ENCODE assay signal across 8 cellular contexts in the genomic region with DNA sequence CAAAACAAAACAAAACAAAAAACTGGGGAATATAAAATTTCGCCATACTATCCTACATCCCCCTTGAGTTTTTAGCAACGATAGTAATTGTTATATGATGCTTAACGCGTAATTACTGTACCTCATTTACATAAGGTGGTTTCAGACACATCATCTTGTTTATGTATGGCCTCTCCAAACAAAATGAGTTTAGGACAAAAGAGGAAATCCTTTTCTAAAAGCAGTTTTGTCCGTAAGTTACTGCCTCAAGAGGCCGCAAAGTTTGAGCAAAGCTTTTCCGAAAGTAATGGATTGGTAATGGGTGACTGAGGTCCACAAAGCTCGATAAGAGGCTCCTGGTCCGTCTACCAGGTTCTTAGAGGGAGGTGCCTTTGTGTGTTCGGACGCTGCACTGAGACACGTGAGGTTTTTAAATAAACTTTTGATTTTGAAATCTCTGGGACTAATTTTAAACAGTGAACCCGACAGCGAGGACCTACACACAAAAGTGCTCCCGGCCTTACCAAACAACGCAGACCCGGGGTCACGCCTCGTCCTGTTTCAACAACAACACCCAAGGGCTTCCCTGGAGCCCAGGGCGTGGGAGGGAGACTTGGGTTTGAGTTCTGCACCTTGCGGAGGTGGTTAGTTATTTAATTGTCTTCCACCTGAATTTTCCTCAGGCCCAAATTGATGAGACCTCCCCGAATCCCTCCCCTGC. TPM values are rescaled to one million over a fixed set of nuclear protein-coding genes. Genes with fewer than 3 reads are reported as not detected.
DNase-seq lines count a peak whose midpoint lies in the region; ATAC-seq and TF ChIP-seq lines count a peak whose summit lies in the region.

No MANE protein-coding gene starts in this region.

- H3K27ac ChIP-seq in tibial nerve: peak overlapping the region; percentile 87 to 99 (median 94)

- no peaks in the 10 kb centered on the region for H3K27me3 ChIP-seq in GM06990 (replicated peaks; ENCODE audit: control insufficient read depth, insufficient read depth, low read length)
- H3K27me3 ChIP-seq in tibial nerve: no peaks in the 10 kb centered on the region

- CTCF ChIA-PET in MCF 10A (lab: Yijun Ruan, JAX): interaction anchor here (0.7 to 1.2 kb wide), 3 partner anchors 19 to 476 kb away, joined by 3 to 4 read pairs (median 3); no protein-coding TSS in a partner anchor

- intact Hi-C loops in MCF 10A (cut with micrococcal nuclease): loop anchor here (1.0 to 5.0 kb wide), 2 partner anchors 227 to 314 kb away; no protein-coding TSS in a partner anchor

- no peaks in the 10 kb centered on the region for H3K9me3 Mint-ChIP-seq in IgD-negative memory B cell
- H3K9me3 Mint-ChIP-seq in MCF 10A (ENCODE audit: unreplicated experiment): no peaks in the 10 kb centered on the region

- WGBS in tibial nerve, 2 donors: 27 to 33% methylated on average over 22 of the region's 22 CpGs

- H3K4me1 ChIP-seq in tibial nerve: peaks cover 0 to 39% (median 13%) of the 10 kb centered on the region in 4 donors

- no peak for ATAC-seq in HG03571 (IDR thresholded peaks at IDR 0.05; ENCODE audit: unreplicated experiment)

- H3K27me3 Mint-ChIP-seq in IgD-negative memory B cell (no peaks in the 10 kb centered on the region), MCF 10A (ENCODE audit: insufficient read depth, unreplicated experiment) (no peaks in the 10 kb centered on the region)

- H3K27ac Mint-ChIP-seq in IgD-negative memory B cell (peak overlapping the region; percentile 95 to 98 (median 97)), MCF 10A (ENCODE audit: low read depth, unreplicated experiment) (peak overlapping the region; percentile 59)

- H3K36me3 Mint-ChIP-seq in IgD-negative memory B cell: peaks cover 14% of the 10 kb centered on the region
- H3K36me3 Mint-ChIP-seq in MCF 10A (ENCODE audit: insufficient read depth, unreplicated experiment): peaks cover 18% of the 10 kb centered on the region

- DNase-seq in GM06990 (ENCODE audit: extremely low read depth, insufficient read length): no peak
- DNase-seq in MCF 10A (ENCODE audit: unreplicated experiment): no peak
- peak; percentile 35 for DNase-seq in medulla oblongata (ENCODE audit: extremely low spot score)
- no peak for DNase-seq in tibial nerve (ENCODE audit: low spot score in 2 of 2)
- no peak for DNase-seq in NCI-H69 (lab: John Stamatoyannopoulos, UW)
- DNase-seq in NCI-H1930 (lab: John Stamatoyannopoulos, UW): no peak

- TSS peak; percentile 82 for BruUV-seq in MCF 10A (replicated peaks; lab: Mats Ljungman, UMichigan)

- no peak for TF ChIP-seq EP300 in tibial nerve (IDR thresholded peaks at IDR 0.05)

- no peaks in the 10 kb centered on the region for H3K36me3 ChIP-seq in GM06990 (ENCODE audit: control insufficient read depth, insufficient read depth, low read length)
- peaks cover 0 to 4% (median 0%) of the 10 kb centered on the region in 3 donors for H3K36me3 ChIP-seq in tibial nerve

- no peaks in the 10 kb centered on the region for H3K9me3 ChIP-seq in tibial nerve

- POLR2A ChIA-PET in MCF 10A (lab: Yijun Ruan, JAX): interaction anchor here (0.6 to 5.0 kb wide), 23 partner anchors 9 to 778 kb away, joined by 3 to 91 read pairs (median 4); partner anchors contain the start of gene MAP2K5

- peak overlapping the region; percentile 89 to 96 (median 96) for H3K4me3 Mint-ChIP-seq in IgD-negative memory B cell
- peak overlapping the region; percentile 74 for H3K4me3 Mint-ChIP-seq in MCF 10A (ENCODE audit: unreplicated experiment)

- H3K4me3 ChIP-seq in GM06990 (replicated peaks; ENCODE audit: low read depth, low read length) (peak overlapping the region; percentile 72), tibial nerve (peak overlapping the region; percentile 64 to 97 (median 78))

- H3K4me1 Mint-ChIP-seq in IgD-negative memory B cell (peaks cover 12 to 24% (median 14%) of the 10 kb centered on the region in 3 donors), MCF 10A (ENCODE audit: insufficient read depth, unreplicated experiment) (peaks cover 13% of the 10 kb centered on the region)

- no peak for TF ChIP-seq CTCF in GM06990 (IDR thresholded peaks at IDR 0.05; ENCODE audit: insufficient read depth, low read length, poor library complexity, severe bottlenecking)
- no peak for TF ChIP-seq CTCF in MCF 10A (IDR thresholded peaks at IDR 0.05; ENCODE audit: unreplicated experiment)
- TF ChIP-seq CTCF in tibial nerve (IDR thresholded peaks at IDR 0.05): no peak

- TF ChIP-seq POLR2A in tibial nerve (IDR thresholded peaks at IDR 0.05): no peak

RNA-seq across cellular contexts. Expression of gene C15orf61, which starts 0.5 kb away (rescaled TPM):
- polyA plus RNA-seq in IgD-negative memory B cell: 4.3 TPM
- 7.9 and 10.5 TPM in 2 replicates for total RNA-seq in MCF 10A (2022)
- total RNA-seq in tibial nerve: 1 to 10 TPM; 6.5 to 8.5 (median 7.3) TPM

RNA-seq across cellular contexts. Expression of gene MAP2K5, which starts 22.1 kb away (rescaled TPM):
- 15.2 TPM for polyA plus RNA-seq in IgD-negative memory B cell
- total RNA-seq in MCF 10A (2022): 24.4 and 29.0 TPM in 2 replicates
- total RNA-seq in tibial nerve: 10 to 100 TPM; 10.2 to 13.8 (median 11.9) TPM
